Comparison of ENCODE assay signal across 8 cellular contexts in the genomic region with DNA sequence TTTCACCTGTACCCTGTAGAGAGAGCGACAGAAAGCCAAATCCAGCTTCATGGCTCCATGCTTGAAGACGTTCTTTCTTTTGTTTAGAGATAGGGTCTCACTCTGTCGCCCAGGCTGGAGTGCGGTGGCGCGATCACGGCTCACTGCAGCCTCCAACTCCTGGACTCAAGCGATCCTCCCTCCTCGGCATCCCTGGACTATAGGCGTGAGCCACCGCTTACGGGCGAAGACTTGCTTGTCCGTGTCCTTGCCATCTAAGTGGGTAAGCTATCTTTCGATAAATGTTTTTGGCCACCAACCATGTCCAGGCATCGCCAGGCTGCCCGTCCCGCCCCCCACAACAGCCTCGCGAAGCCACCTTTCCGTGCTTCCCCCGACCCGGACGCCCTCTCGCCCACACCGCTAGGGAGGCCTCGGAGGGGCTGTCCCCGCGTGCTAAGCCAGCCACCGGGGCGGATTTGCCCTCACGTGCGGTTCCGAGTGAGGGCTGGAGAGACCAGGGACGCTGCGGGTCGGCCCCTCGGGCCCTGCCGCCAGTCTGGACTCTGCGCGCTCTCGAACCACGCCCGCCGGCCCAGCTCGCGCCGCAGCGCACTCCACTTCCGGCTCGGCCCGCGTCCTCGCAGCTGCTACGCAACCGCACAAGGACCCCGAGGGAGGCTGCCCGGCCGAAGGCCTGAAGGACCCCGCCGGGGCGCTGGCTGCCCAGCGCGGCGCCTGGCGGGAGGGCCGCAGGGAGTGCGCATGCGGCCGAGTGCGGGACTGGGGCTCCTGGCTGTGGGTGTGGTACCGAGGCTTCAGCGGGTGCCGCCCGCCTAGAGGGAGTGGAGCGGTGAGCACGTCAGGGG. TPM values are rescaled to one million over a fixed set of nuclear protein-coding genes. Genes with fewer than 3 reads are reported as not detected.
DNase-seq lines count a peak whose midpoint lies in the region; ATAC-seq and TF ChIP-seq lines count a peak whose summit lies in the region.
"Not testable (repeated sequence)": the region's sequence is repeated elsewhere in the genome, so short reads cannot be mapped to it uniquely, and the experiment has no call there.

A gene (minus strand): TSS at position 604 of the 848 bp plus-strand sequence. CDS start 1,342 bp downstream, outside the sequence.

- H2AFZ ChIP-seq in neural progenitor cell (replicated peaks) = peak within 1 kb of the TSS; percentile 79

- not testable (repeated sequence) for H3K27me3 Mint-ChIP-seq in neural progenitor cell (ENCODE audit: insufficient read depth, low read depth); stimulated activated naive CD8-positive, alpha-beta T cell treated with anti-CD3 and anti-CD28 coated beads, Interleukin-15, amount 100 ng/mL, for 72 hours

- H3K4me3 ChIP-seq in HAP-1 (peak within 1 kb of the TSS; percentile 57), SJSA1 (peak within 1 kb of the TSS; percentile 50), neural progenitor cell (peak within 1 kb of the TSS; percentile 65)

- in situ Hi-C loops in HAP-1 (cut with MboI; ENCODE audit: low sequenced_read_pairs) = not testable (repeated sequence)

- not testable (repeated sequence) for H3K36me3 ChIP-seq in HAP-1 (replicated peaks); SJSA1; neural progenitor cell

- peak within 1 kb of the TSS; percentile 46 for H3K9ac ChIP-seq in neural progenitor cell

- not testable (repeated sequence) for H3K9me3 ChIP-seq in HAP-1; SJSA1 (replicated peaks); neural progenitor cell (ENCODE audit: low read depth)

- not testable (repeated sequence) for H3K4me1 Mint-ChIP-seq in neural progenitor cell
- H3K4me1 Mint-ChIP-seq in stimulated activated naive CD8-positive, alpha-beta T cell treated with anti-CD3 and anti-CD28 coated beads, Interleukin-15, amount 100 ng/mL, for 72 hours = peaks cover 13% of the 10 kb centered on the region

- H3K79me2 ChIP-seq in neural progenitor cell (ENCODE audit: low read depth) = not testable (repeated sequence)

- H3F3A ChIP-seq in neural progenitor cell (ENCODE audit: low read depth) = not testable (repeated sequence)

- not testable (repeated sequence) for H3K27me3 ChIP-seq in HAP-1 (ENCODE audit: low read depth); SJSA1 (replicated peaks); neural progenitor cell

- not testable (repeated sequence) for H3K36me3 Mint-ChIP-seq in neural progenitor cell

- ATAC-seq in stimulated activated naive CD8-positive, alpha-beta T cell treated with anti-CD3 and anti-CD28 coated beads, Interleukin-15, amount 100 ng/mL, for 72 hours = peak; percentile 96

- not testable (repeated sequence) for H3K27ac ChIP-seq in SJSA1, neural progenitor cell

- H3K27ac Mint-ChIP-seq in neural progenitor cell = not testable (repeated sequence)
- H3K27ac Mint-ChIP-seq in stimulated activated naive CD8-positive, alpha-beta T cell treated with anti-CD3 and anti-CD28 coated beads, Interleukin-15, amount 100 ng/mL, for 72 hours = peak within 1 kb of the TSS; percentile 82 to 85

- not testable (repeated sequence) for H3K9me3 Mint-ChIP-seq in neural progenitor cell; stimulated activated naive CD8-positive, alpha-beta T cell treated with anti-CD3 and anti-CD28 coated beads, Interleukin-15, amount 100 ng/mL, for 72 hours

- peak within 1 kb of the TSS; percentile 91 for H3K4me3 Mint-ChIP-seq in neural progenitor cell
- peak within 1 kb of the TSS; percentile 87 to 90 for H3K4me3 Mint-ChIP-seq in stimulated activated naive CD8-positive, alpha-beta T cell treated with anti-CD3 and anti-CD28 coated beads, Interleukin-15, amount 100 ng/mL, for 72 hours

- H4K20me1 ChIP-seq in neural progenitor cell (ENCODE audit: low read depth) = not testable (repeated sequence)

- peak within 1 kb of the TSS; percentile 78 for H3K4me2 ChIP-seq in neural progenitor cell

- TF ChIP-seq CTCF in neural progenitor cell (IDR thresholded peaks at IDR 0.05) = not testable (repeated sequence)

- DNase-seq in GDM1 (lab: John Stamatoyannopoulos, UW) = peak; percentile 78
- peak; percentile 75 to 91 for DNase-seq in HAP-1 (ENCODE audit: low spot score in 2 of 2)
- DNase-seq in M059J (ENCODE audit: low read depth) = peak; percentile 74
- DNase-seq in SJSA1 (ENCODE audit: low read depth in 1 of 2, low spot score in 2 of 2) = peak; percentile 87 to 97
- DNase-seq in activated gamma-delta T cell treated with anti-CD3 and anti-CD28 coated beads, Interleukin-2, amount 50 U/mL, for 16 hours (ENCODE audit: low read depth) = peak; percentile 84
- peak; percentile 76 for DNase-seq in foreskin melanocyte
- DNase-seq in neural progenitor cell (ENCODE audit: low spot score) = peak; percentile 94
- peak; percentile 92 to 93 for DNase-seq in stimulated activated naive CD8-positive, alpha-beta T cell treated with anti-CD3 and anti-CD28 coated beads, Interleukin-15, amount 100 ng/mL, for 72 hours

- H3K4me1 ChIP-seq in HAP-1; SJSA1 (replicated peaks); neural progenitor cell: not testable (repeated sequence)

RNA-seq across cellular contexts. Expression of the gene that starts here (rescaled TPM):
- 7.9 and 9.8 TPM in 2 replicates for total RNA-seq in M059J (2014; rRNA removed; shearing (Covaris generic))
- total RNA-seq in SJSA1 (2014; rRNA removed; shearing (Covaris generic)) = 5.3 and 6.3 TPM in 2 replicates
- 13.9 and 15.0 TPM in 2 replicates for total RNA-seq in neural progenitor cell (ENCODE audit: low replicate concordance)
